In the genomic region with DNA sequence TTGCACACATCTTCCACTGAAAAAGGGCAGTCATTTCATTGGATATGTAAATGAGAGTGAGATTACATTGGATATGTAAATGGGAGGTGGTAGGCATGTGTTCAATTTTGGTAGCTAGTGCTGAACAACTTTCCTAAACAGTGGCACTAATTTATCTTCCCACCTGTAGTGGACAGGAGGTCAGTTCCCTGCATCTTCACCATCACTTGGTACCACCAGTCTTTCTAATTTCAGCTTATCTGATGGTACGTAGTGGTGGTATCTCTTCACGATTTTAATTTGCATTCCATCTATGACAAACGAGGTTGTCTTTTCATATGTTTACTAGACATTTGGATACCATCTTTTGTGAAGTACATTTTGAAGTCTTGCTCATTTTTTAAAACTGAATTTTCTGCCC, we compare ENCODE assay signal across 2 cellular contexts.
TF ChIP-seq lines count a peak whose summit lies in the region.

No MANE protein-coding gene starts in this region.

TF ChIP-seq in HEK293, 187 proteins besides CTCF, POLR2A, EP300 and RAD21 (continued from another document):
- TF ChIP-seq, protein P1, sequence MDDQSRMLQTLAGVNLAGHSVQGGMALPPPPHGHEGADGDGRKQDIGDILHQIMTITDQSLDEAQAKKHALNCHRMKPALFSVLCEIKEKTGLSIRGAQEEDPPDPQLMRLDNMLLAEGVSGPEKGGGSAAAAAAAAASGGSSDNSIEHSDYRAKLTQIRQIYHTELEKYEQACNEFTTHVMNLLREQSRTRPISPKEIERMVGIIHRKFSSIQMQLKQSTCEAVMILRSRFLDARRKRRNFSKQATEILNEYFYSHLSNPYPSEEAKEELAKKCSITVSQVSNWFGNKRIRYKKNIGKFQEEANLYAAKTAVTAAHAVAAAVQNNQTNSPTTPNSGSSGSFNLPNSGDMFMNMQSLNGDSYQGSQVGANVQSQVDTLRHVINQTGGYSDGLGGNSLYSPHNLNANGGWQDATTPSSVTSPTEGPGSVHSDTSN (CRISPR knock-in tag; IDR thresholded peaks at IDR 0.05): no peak

TF ChIP-seq in K562, 482 proteins besides CTCF, POLR2A, EP300 and RAD21 (continued from another document):
- TF ChIP-seq ZSCAN32 (CRISPR knock-in tag; IDR thresholded peaks at IDR 0.05) (no peak), MAFK (IDR thresholded peaks at IDR 0.05; ENCODE audit: low read length) (no peak), ARID1B (IDR thresholded peaks at IDR 0.05) (no peak), SAFB (IDR thresholded peaks at IDR 0.05; ENCODE audit: borderline replicate concordance, low read depth, low read length) (no peak)
- TF ChIP-seq, protein P2, sequence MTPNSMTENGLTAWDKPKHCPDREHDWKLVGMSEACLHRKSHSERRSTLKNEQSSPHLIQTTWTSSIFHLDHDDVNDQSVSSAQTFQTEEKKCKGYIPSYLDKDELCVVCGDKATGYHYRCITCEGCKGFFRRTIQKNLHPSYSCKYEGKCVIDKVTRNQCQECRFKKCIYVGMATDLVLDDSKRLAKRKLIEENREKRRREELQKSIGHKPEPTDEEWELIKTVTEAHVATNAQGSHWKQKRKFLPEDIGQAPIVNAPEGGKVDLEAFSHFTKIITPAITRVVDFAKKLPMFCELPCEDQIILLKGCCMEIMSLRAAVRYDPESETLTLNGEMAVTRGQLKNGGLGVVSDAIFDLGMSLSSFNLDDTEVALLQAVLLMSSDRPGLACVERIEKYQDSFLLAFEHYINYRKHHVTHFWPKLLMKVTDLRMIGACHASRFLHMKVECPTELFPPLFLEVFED (CRISPR knock-in tag; conservative IDR thresholded peaks at IDR 0.05): no peak
- TF ChIP-seq, protein P3, sequence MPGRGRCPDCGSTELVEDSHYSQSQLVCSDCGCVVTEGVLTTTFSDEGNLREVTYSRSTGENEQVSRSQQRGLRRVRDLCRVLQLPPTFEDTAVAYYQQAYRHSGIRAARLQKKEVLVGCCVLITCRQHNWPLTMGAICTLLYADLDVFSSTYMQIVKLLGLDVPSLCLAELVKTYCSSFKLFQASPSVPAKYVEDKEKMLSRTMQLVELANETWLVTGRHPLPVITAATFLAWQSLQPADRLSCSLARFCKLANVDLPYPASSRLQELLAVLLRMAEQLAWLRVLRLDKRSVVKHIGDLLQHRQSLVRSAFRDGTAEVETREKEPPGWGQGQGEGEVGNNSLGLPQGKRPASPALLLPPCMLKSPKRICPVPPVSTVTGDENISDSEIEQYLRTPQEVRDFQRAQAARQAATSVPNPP (IDR thresholded peaks at IDR 0.05; ENCODE audit: borderline replicate concordance, insufficient read depth, insufficient read length): no peak
- TF ChIP-seq, protein P4, sequence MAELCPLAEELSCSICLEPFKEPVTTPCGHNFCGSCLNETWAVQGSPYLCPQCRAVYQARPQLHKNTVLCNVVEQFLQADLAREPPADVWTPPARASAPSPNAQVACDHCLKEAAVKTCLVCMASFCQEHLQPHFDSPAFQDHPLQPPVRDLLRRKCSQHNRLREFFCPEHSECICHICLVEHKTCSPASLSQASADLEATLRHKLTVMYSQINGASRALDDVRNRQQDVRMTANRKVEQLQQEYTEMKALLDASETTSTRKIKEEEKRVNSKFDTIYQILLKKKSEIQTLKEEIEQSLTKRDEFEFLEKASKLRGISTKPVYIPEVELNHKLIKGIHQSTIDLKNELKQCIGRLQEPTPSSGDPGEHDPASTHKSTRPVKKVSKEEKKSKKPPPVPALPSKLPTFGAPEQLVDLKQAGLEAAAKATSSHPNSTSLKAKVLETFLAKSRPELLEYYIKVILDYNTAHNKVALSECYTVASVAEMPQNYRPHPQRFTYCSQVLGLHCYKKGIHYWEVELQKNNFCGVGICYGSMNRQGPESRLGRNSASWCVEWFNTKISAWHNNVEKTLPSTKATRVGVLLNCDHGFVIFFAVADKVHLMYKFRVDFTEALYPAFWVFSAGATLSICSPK (IDR thresholded peaks at IDR 0.05; ENCODE audit: borderline replicate concordance): no peak
